16 cellular contexts compared by ENCODE assay signal in the genomic region with DNA sequence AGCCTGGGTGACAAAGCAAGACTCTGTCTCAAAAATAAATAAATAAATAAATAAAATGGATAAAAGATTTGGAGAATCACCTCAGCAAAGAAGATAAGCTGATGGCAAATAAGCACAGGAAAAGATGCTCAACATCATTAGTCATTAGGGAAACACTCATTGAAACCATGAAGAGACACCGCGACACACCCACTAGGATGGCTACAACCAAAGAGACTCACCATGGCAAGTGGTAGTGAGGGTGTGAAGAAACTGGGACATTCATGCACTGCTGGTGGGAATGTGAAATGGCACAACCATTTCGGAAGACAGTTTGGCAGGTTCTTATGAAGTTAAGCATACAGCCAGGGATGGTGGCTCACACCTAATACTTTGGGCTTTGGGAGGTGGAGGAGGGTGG. TPM values are rescaled to one million over a fixed set of nuclear protein-coding genes. Genes with fewer than 3 reads are reported as not detected.
A peak's percentile ranks its signal among the peaks of the same experiment; 100 is the strongest.
DNase-seq lines count a peak whose midpoint lies in the region; ATAC-seq and TF ChIP-seq lines count a peak whose summit lies in the region.
"Had no signal": no experiment of that assay in that cellular context is flagged by ENCODE, and none has a peak within 500 bp of the region (broad histone marks: within the 10 kb centered on the region; RNA-seq: fewer than 3 reads in every experiment).

No MANE protein-coding gene starts in this region.

- no peaks in the 10 kb centered on the region for H3K9me3 Mint-ChIP-seq in activated CD8-positive, alpha-beta T cell treated with anti-CD3 and anti-CD28 coated beads, Interleukin-2, amount 10 ng/mL, durations not matched to agents 7 days and 5 days (ENCODE audit: insufficient read depth)
- no peaks in the 10 kb centered on the region for H3K9me3 Mint-ChIP-seq in activated CD8-positive, alpha-beta T cell treated with anti-CD3 and anti-CD28 coated beads for 36 hours
- H3K9me3 Mint-ChIP-seq in CD4-positive, alpha-beta memory T cell, result no peaks in the 10 kb centered on the region
- H3K9me3 Mint-ChIP-seq in activated T-helper 1 cell treated with anti-CD3 and anti-CD28 coated beads, Interleukin-12 subunit alpha, Interleukin-12 subunit beta, Interleukin-2, Interleukin-4 antibody, amounts not matched to agents 30 ng/mL and 10 ng/mL and 1 ng/mL, durations not matched to agents 14 hours and 24 hours and 36 hours, result no peaks in the 10 kb centered on the region
- H3K9me3 Mint-ChIP-seq in stimulated activated effector memory CD8-positive, alpha-beta T cell treated with anti-CD3 and anti-CD28 coated beads, Interleukin-12 subunit alpha, Interleukin-12 subunit beta, amount 100 ng/mL, for 72 hours, result no peaks in the 10 kb centered on the region
- H3K9me3 Mint-ChIP-seq in stimulated activated memory B cell treated with anti-CD40 and anti-IgM and Interleukin-4, amounts not matched to agents 10 μg/mL and 1 μg/mL and 100 μg/mL, for 72 hours, result no peaks in the 10 kb centered on the region
- H3K9me3 Mint-ChIP-seq: CD8-positive, alpha-beta T cell had no signal

- peaks cover 8% of the 10 kb centered on the region for H3K36me3 Mint-ChIP-seq in activated CD8-positive, alpha-beta T cell treated with anti-CD3 and anti-CD28 coated beads, Interleukin-2, amount 10 ng/mL, durations not matched to agents 7 days and 5 days (ENCODE audit: low read depth)
- no peaks in the 10 kb centered on the region for H3K36me3 Mint-ChIP-seq in activated CD8-positive, alpha-beta T cell treated with anti-CD3 and anti-CD28 coated beads for 36 hours (ENCODE audit: low read depth)
- peaks cover 0 to 4% of the 10 kb centered on the region in 2 donors for H3K36me3 Mint-ChIP-seq in CD4-positive, alpha-beta memory T cell
- H3K36me3 Mint-ChIP-seq in activated T-helper 1 cell treated with anti-CD3 and anti-CD28 coated beads, Interleukin-12 subunit alpha, Interleukin-12 subunit beta, Interleukin-2, Interleukin-4 antibody, amounts not matched to agents 30 ng/mL and 10 ng/mL and 1 ng/mL, durations not matched to agents 14 hours and 24 hours and 36 hours (ENCODE audit: low read depth), result peaks cover 7% of the 10 kb centered on the region
- H3K36me3 Mint-ChIP-seq in stimulated activated effector memory CD8-positive, alpha-beta T cell treated with anti-CD3 and anti-CD28 coated beads, Interleukin-12 subunit alpha, Interleukin-12 subunit beta, amount 100 ng/mL, for 72 hours, result no peaks in the 10 kb centered on the region
- no peaks in the 10 kb centered on the region for H3K36me3 Mint-ChIP-seq in stimulated activated memory B cell treated with anti-CD40 and anti-IgM and Interleukin-4, amounts not matched to agents 10 μg/mL and 1 μg/mL and 100 μg/mL, for 72 hours
- H3K36me3 Mint-ChIP-seq: CD8-positive, alpha-beta T cell had no signal

- TF ChIP-seq POLR2A in testis (IDR thresholded peaks at IDR 0.05), result no peak

- TF ChIP-seq CTCF in activated CD8-positive, alpha-beta T cell treated with anti-CD3 and anti-CD28 coated beads for 36 hours (IDR thresholded peaks at IDR 0.05), result no peak
- TF ChIP-seq CTCF in testis (IDR thresholded peaks at IDR 0.05), result no peak

- POLR2A ChIA-PET in activated CD8-positive, alpha-beta T cell treated with anti-CD3 and anti-CD28 coated beads, Interleukin-2, amount 10 ng/mL, durations not matched to agents 7 days and 5 days (lab: Charles Lee), result no interaction called here
- POLR2A ChIA-PET in activated CD8-positive, alpha-beta T cell treated with anti-CD3 and anti-CD28 coated beads for 36 hours (lab: Charles Lee), result no interaction called here
- POLR2A ChIA-PET in CD4-positive, alpha-beta memory T cell (lab: Charles Lee; ENCODE audit: partially characterized antibody), result interaction anchor here (0.9 to 4.1 kb wide), 3 partner anchors 11 to 41 kb away, joined by 4 to 47 read pairs (median 15); no protein-coding TSS in a partner anchor

- H3K36me3 ChIP-seq in CD4-positive, alpha-beta memory T cell (ENCODE audit: insufficient read depth, low read length), result no peaks in the 10 kb centered on the region
- H3K36me3 ChIP-seq in testis (ENCODE audit: low read depth, missing control alignments), result no peaks in the 10 kb centered on the region
- H3K36me3 ChIP-seq: BE2C had no signal

- H3K27me3 Mint-ChIP-seq in activated CD8-positive, alpha-beta T cell treated with anti-CD3 and anti-CD28 coated beads, Interleukin-2, amount 10 ng/mL, durations not matched to agents 7 days and 5 days (ENCODE audit: low read depth), result peaks cover 3% of the 10 kb centered on the region
- H3K27me3 Mint-ChIP-seq in activated CD8-positive, alpha-beta T cell treated with anti-CD3 and anti-CD28 coated beads for 36 hours, result peaks cover 2% of the 10 kb centered on the region
- H3K27me3 Mint-ChIP-seq in CD4-positive, alpha-beta memory T cell, result no peaks in the 10 kb centered on the region
- H3K27me3 Mint-ChIP-seq in activated T-helper 1 cell treated with anti-CD3 and anti-CD28 coated beads, Interleukin-12 subunit alpha, Interleukin-12 subunit beta, Interleukin-2, Interleukin-4 antibody, amounts not matched to agents 30 ng/mL and 10 ng/mL and 1 ng/mL, durations not matched to agents 14 hours and 24 hours and 36 hours (ENCODE audit: insufficient read depth), result peaks cover 8% of the 10 kb centered on the region
- H3K27me3 Mint-ChIP-seq in stimulated activated memory B cell treated with anti-CD40 and anti-IgM and Interleukin-4, amounts not matched to agents 10 μg/mL and 1 μg/mL and 100 μg/mL, for 72 hours, result peaks cover 35% of the 10 kb centered on the region

- ATAC-seq in activated CD8-positive, alpha-beta T cell treated with anti-CD3 and anti-CD28 coated beads, Interleukin-2, amount 10 ng/mL, durations not matched to agents 7 days and 5 days, result no peak
- ATAC-seq in activated CD8-positive, alpha-beta T cell treated with anti-CD3 and anti-CD28 coated beads for 36 hours, result no peak
- ATAC-seq in stimulated activated effector memory CD8-positive, alpha-beta T cell treated with anti-CD3 and anti-CD28 coated beads, Interleukin-12 subunit alpha, Interleukin-12 subunit beta, amount 100 ng/mL, for 72 hours, result peak; percentile 53
- ATAC-seq in stimulated activated memory B cell treated with anti-CD40 and anti-IgM and Interleukin-4, amounts not matched to agents 10 μg/mL and 1 μg/mL and 100 μg/mL, for 72 hours, result no peak
- ATAC-seq: CD8-positive, alpha-beta T cell; GM12878; HCT116 had no signal

- H3K4me1 ChIP-seq in CD4-positive, alpha-beta memory T cell (ENCODE audit: insufficient read depth, low read length), result peaks cover 34% of the 10 kb centered on the region
- no peaks in the 10 kb centered on the region for H3K4me1 ChIP-seq in testis
- H3K4me1 ChIP-seq: BE2C had no signal

- H3K4me3 Mint-ChIP-seq in activated CD8-positive, alpha-beta T cell treated with anti-CD3 and anti-CD28 coated beads, Interleukin-2, amount 10 ng/mL, durations not matched to agents 7 days and 5 days, result no peak overlapping the region
- H3K4me3 Mint-ChIP-seq in activated CD8-positive, alpha-beta T cell treated with anti-CD3 and anti-CD28 coated beads for 36 hours, result no peak overlapping the region
- H3K4me3 Mint-ChIP-seq in CD4-positive, alpha-beta memory T cell, result no peak overlapping the region
- no peak overlapping the region for H3K4me3 Mint-ChIP-seq in activated T-helper 1 cell treated with anti-CD3 and anti-CD28 coated beads, Interleukin-12 subunit alpha, Interleukin-12 subunit beta, Interleukin-2, Interleukin-4 antibody, amounts not matched to agents 30 ng/mL and 10 ng/mL and 1 ng/mL, durations not matched to agents 14 hours and 24 hours and 36 hours
- H3K4me3 Mint-ChIP-seq in stimulated activated effector memory CD8-positive, alpha-beta T cell treated with anti-CD3 and anti-CD28 coated beads, Interleukin-12 subunit alpha, Interleukin-12 subunit beta, amount 100 ng/mL, for 72 hours, result no peak overlapping the region
- H3K4me3 Mint-ChIP-seq in stimulated activated memory B cell treated with anti-CD40 and anti-IgM and Interleukin-4, amounts not matched to agents 10 μg/mL and 1 μg/mL and 100 μg/mL, for 72 hours, result no peak overlapping the region
- H3K4me3 Mint-ChIP-seq: CD8-positive, alpha-beta T cell had no signal

- CTCF ChIA-PET in activated CD8-positive, alpha-beta T cell treated with anti-CD3 and anti-CD28 coated beads, Interleukin-2, amount 10 ng/mL, durations not matched to agents 7 days and 5 days (lab: Charles Lee), result interaction anchor here (1.1 to 2.5 kb wide), 2 partner anchors 40 to 68 kb away, joined by 3 to 18 read pairs; no protein-coding TSS in a partner anchor
- CTCF ChIA-PET in activated CD8-positive, alpha-beta T cell treated with anti-CD3 and anti-CD28 coated beads for 36 hours (lab: Charles Lee), result no interaction called here
- CTCF ChIA-PET in CD4-positive, alpha-beta memory T cell (lab: Charles Lee; ENCODE audit: partially characterized antibody), result interaction anchor here (2.2 to 3.6 kb wide), 2 partner anchors 41 to 46 kb away, joined by 8 to 24 read pairs; no protein-coding TSS in a partner anchor

- H3K4me1 Mint-ChIP-seq in activated CD8-positive, alpha-beta T cell treated with anti-CD3 and anti-CD28 coated beads, Interleukin-2, amount 10 ng/mL, durations not matched to agents 7 days and 5 days (ENCODE audit: low read depth), result peaks cover 33% of the 10 kb centered on the region
- H3K4me1 Mint-ChIP-seq in activated CD8-positive, alpha-beta T cell treated with anti-CD3 and anti-CD28 coated beads for 36 hours (ENCODE audit: low read depth), result peaks cover 22% of the 10 kb centered on the region
- H3K4me1 Mint-ChIP-seq in CD4-positive, alpha-beta memory T cell, result peaks cover 21 to 41% (median 26%) of the 10 kb centered on the region in 4 donors
- peaks cover 54% of the 10 kb centered on the region for H3K4me1 Mint-ChIP-seq in activated T-helper 1 cell treated with anti-CD3 and anti-CD28 coated beads, Interleukin-12 subunit alpha, Interleukin-12 subunit beta, Interleukin-2, Interleukin-4 antibody, amounts not matched to agents 30 ng/mL and 10 ng/mL and 1 ng/mL, durations not matched to agents 14 hours and 24 hours and 36 hours (ENCODE audit: low read depth)
- H3K4me1 Mint-ChIP-seq in stimulated activated effector memory CD8-positive, alpha-beta T cell treated with anti-CD3 and anti-CD28 coated beads, Interleukin-12 subunit alpha, Interleukin-12 subunit beta, amount 100 ng/mL, for 72 hours, result peaks cover 18% of the 10 kb centered on the region
- H3K4me1 Mint-ChIP-seq in stimulated activated memory B cell treated with anti-CD40 and anti-IgM and Interleukin-4, amounts not matched to agents 10 μg/mL and 1 μg/mL and 100 μg/mL, for 72 hours, result peaks cover 5% of the 10 kb centered on the region

- H3K27ac Mint-ChIP-seq in activated CD8-positive, alpha-beta T cell treated with anti-CD3 and anti-CD28 coated beads, Interleukin-2, amount 10 ng/mL, durations not matched to agents 7 days and 5 days, result peak overlapping the region; percentile 6
- no peak overlapping the region for H3K27ac Mint-ChIP-seq in activated CD8-positive, alpha-beta T cell treated with anti-CD3 and anti-CD28 coated beads for 36 hours
- peak overlapping the region in 5 of 7 donors; percentile 50 to 82 (median 57) for H3K27ac Mint-ChIP-seq in CD4-positive, alpha-beta memory T cell
- H3K27ac Mint-ChIP-seq in activated T-helper 1 cell treated with anti-CD3 and anti-CD28 coated beads, Interleukin-12 subunit alpha, Interleukin-12 subunit beta, Interleukin-2, Interleukin-4 antibody, amounts not matched to agents 30 ng/mL and 10 ng/mL and 1 ng/mL, durations not matched to agents 14 hours and 24 hours and 36 hours, result peak overlapping the region; percentile 40
- H3K27ac Mint-ChIP-seq in stimulated activated effector memory CD8-positive, alpha-beta T cell treated with anti-CD3 and anti-CD28 coated beads, Interleukin-12 subunit alpha, Interleukin-12 subunit beta, amount 100 ng/mL, for 72 hours, result no peak overlapping the region
- no peak overlapping the region for H3K27ac Mint-ChIP-seq in stimulated activated memory B cell treated with anti-CD40 and anti-IgM and Interleukin-4, amounts not matched to agents 10 μg/mL and 1 μg/mL and 100 μg/mL, for 72 hours

- no peaks in the 10 kb centered on the region for H3K9me3 ChIP-seq in CD4-positive, alpha-beta memory T cell (ENCODE audit: control insufficient read depth in 1 of 2, low read length in 2 of 2)
- no peaks in the 10 kb centered on the region for H3K9me3 ChIP-seq in testis
- H3K9me3 ChIP-seq: BE2C had no signal

- no peaks in the 10 kb centered on the region for H3K27me3 ChIP-seq in CD4-positive, alpha-beta memory T cell (ENCODE audit: insufficient read depth, low read length)
- no peaks in the 10 kb centered on the region for H3K27me3 ChIP-seq in testis
- H3K27me3 ChIP-seq: BE2C had no signal

- intact Hi-C loops in activated CD8-positive, alpha-beta T cell treated with anti-CD3 and anti-CD28 coated beads for 36 hours (cut with micrococcal nuclease), result no loop called here
- intact Hi-C loops in CD4-positive, alpha-beta memory T cell (cut with micrococcal nuclease), result loop anchor here (2.0 kb wide), 1 partner anchor 29 kb away; no protein-coding TSS in a partner anchor
- intact Hi-C loops in activated T-helper 1 cell treated with anti-CD3 and anti-CD28 coated beads, Interleukin-12 subunit alpha, Interleukin-12 subunit beta, Interleukin-2, Interleukin-4 antibody, amounts not matched to agents 30 ng/mL and 10 ng/mL and 1 ng/mL, durations not matched to agents 14 hours and 24 hours and 36 hours (cut with micrococcal nuclease), result loop anchor here (2.0 kb wide), 1 partner anchor 15 kb away; no protein-coding TSS in a partner anchor
- intact Hi-C loops in testis (cut with DNase I; ENCODE audit: low total_unique reads), result no loop called here

- no peak for DNase-seq in activated CD8-positive, alpha-beta T cell treated with anti-CD3 and anti-CD28 coated beads, Interleukin-2, amount 10 ng/mL, durations not matched to agents 7 days and 5 days
- no peak for DNase-seq in activated CD8-positive, alpha-beta T cell treated with anti-CD3 and anti-CD28 coated beads for 36 hours
- DNase-seq in CD4-positive, alpha-beta memory T cell, result no peak
- no peak for DNase-seq in activated T-helper 1 cell treated with anti-CD3 and anti-CD28 coated beads, Interleukin-12 subunit alpha, Interleukin-12 subunit beta, Interleukin-2, Interleukin-4 antibody, amounts not matched to agents 30 ng/mL and 10 ng/mL and 1 ng/mL, durations not matched to agents 14 hours and 24 hours and 36 hours (ENCODE audit: low spot score)
- no peak for DNase-seq in stimulated activated effector memory CD8-positive, alpha-beta T cell treated with anti-CD3 and anti-CD28 coated beads, Interleukin-12 subunit alpha, Interleukin-12 subunit beta, amount 100 ng/mL, for 72 hours (ENCODE audit: low spot score in 2 of 2)
- no peak for DNase-seq in testis
- DNase-seq: BE2C; CD8-positive, alpha-beta T cell; COR-L47 had no signal

- H3K27ac ChIP-seq in CD4-positive, alpha-beta memory T cell (ENCODE audit: low read depth, low read length), result no peak overlapping the region
- H3K27ac ChIP-seq in testis, result no peak overlapping the region
- H3K27ac ChIP-seq: C4-2B, HL-60 had no signal

- 95 to 96% methylated on average over 3 of the region's 3 CpGs for WGBS in testis, 2 donors

- no peak overlapping the region for H3K4me3 ChIP-seq in CD4-positive, alpha-beta memory T cell (ENCODE audit: low read length in 2 of 2)
- H3K4me3 ChIP-seq in testis, result no peak overlapping the region
- H3K4me3 ChIP-seq: GM12878 had no signal

RNA-seq across cellular contexts. Expression of a gene that starts 37.8 kb away (rescaled TPM):
- not detected for total RNA-seq in activated CD8-positive, alpha-beta T cell treated with anti-CD3 and anti-CD28 coated beads, Interleukin-2, amount 10 ng/mL, durations not matched to agents 7 days and 5 days
- total RNA-seq in activated CD8-positive, alpha-beta T cell treated with anti-CD3 and anti-CD28 coated beads for 36 hours, result not detected
- total RNA-seq in CD4-positive, alpha-beta memory T cell, result not detected
- not detected for polyA plus RNA-seq in CD4-positive, alpha-beta memory T cell
- total RNA-seq in activated T-helper 1 cell treated with anti-CD3 and anti-CD28 coated beads, Interleukin-12 subunit alpha, Interleukin-12 subunit beta, Interleukin-2, Interleukin-4 antibody, amounts not matched to agents 30 ng/mL and 10 ng/mL and 1 ng/mL, durations not matched to agents 14 hours and 24 hours and 36 hours, result 0.44 TPM in 1 of 2 replicates, not detected in the other
- 1 to 10 TPM; 1.4 to 1.5 TPM for total RNA-seq in testis
- 2.6 TPM for polyA plus RNA-seq in testis (ENCODE audit: insufficient read depth, low read depth, low replicate concordance)
- total RNA-seq: CD8-positive, alpha-beta T cell; Daoy; GM12878 had no signal
- polyA plus RNA-seq: AG04450, GM12878 had no signal

Comparison
In these comparisons a context has a peak if more than half of its experiments do, and no peak if none do; other contexts are left out.
1. H3K27ac Mint-ChIP-seq: peak in activated CD8-positive, alpha-beta T cell treated with anti-CD3 and anti-CD28 coated beads, Interleukin-2, amount 10 ng/mL, durations not matched to agents 7 days and 5 days (single experiment), CD4-positive, alpha-beta memory T cell (5 of 7) and activated T-helper 1 cell treated with anti-CD3 and anti-CD28 coated beads, Interleukin-12 subunit alpha, Interleukin-12 subunit beta, Interleukin-2, Interleukin-4 antibody, amounts not matched to agents 30 ng/mL and 10 ng/mL and 1 ng/mL, durations not matched to agents 14 hours and 24 hours and 36 hours (single experiment); none in activated CD8-positive, alpha-beta T cell treated with anti-CD3 and anti-CD28 coated beads for 36 hours (single experiment), stimulated activated effector memory CD8-positive, alpha-beta T cell treated with anti-CD3 and anti-CD28 coated beads, Interleukin-12 subunit alpha, Interleukin-12 subunit beta, amount 100 ng/mL, for 72 hours (single experiment) and stimulated activated memory B cell treated with anti-CD40 and anti-IgM and Interleukin-4, amounts not matched to agents 10 μg/mL and 1 μg/mL and 100 μg/mL, for 72 hours (single experiment).
2. intact Hi-C loops: an anchor here in CD4-positive, alpha-beta memory T cell (2.0 kb wide) and activated T-helper 1 cell treated with anti-CD3 and anti-CD28 coated beads, Interleukin-12 subunit alpha, Interleukin-12 subunit beta, Interleukin-2, Interleukin-4 antibody, amounts not matched to agents 30 ng/mL and 10 ng/mL and 1 ng/mL, durations not matched to agents 14 hours and 24 hours and 36 hours (2.0 kb wide); none called in activated CD8-positive, alpha-beta T cell treated with anti-CD3 and anti-CD28 coated beads for 36 hours and testis.